Comparison of ENCODE assay signal across 17 cellular contexts in the genomic region with DNA sequence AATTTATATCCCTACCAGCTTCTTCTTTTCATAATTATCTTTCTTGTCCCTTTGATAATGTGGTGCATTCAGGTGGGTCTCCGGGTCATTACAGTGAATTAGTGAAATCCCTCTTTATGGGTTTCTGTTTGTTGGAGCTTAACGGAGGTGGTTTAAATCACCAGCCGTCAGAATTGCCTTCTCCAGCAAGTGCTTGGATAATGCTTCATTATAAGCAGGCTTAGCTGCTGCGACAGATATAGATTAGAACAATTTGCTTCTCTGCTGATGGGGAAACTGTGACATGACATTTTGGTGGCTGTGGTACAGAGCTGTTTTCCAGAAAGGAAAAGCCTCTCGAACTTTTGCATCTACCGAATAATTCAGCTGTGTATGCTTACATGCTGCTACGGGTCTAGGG. TPM values are rescaled to one million over a fixed set of nuclear protein-coding genes. Genes with fewer than 3 reads are reported as not detected.
DNase-seq lines count a peak whose midpoint lies in the region; TF ChIP-seq lines count a peak whose summit lies in the region.
"Had no signal": no experiment of that assay in that cellular context is flagged by ENCODE, and none has a peak within 500 bp of the region (broad histone marks: within the 10 kb centered on the region; RNA-seq: fewer than 3 reads in every experiment).

No MANE protein-coding gene starts in this region.

- H4K20me1 ChIP-seq in neural cell (ENCODE audit: insufficient read depth): no peaks in the 10 kb centered on the region

- H3K36me3 ChIP-seq in neural cell (ENCODE audit: insufficient read depth, low read length): no peaks in the 10 kb centered on the region
- H3K36me3 ChIP-seq: HAP-1 had no signal

- peak overlapping the region; percentile 29 for H3K27ac ChIP-seq in neural cell (ENCODE audit: low read length)
- H3K27ac ChIP-seq: 22Rv1, A549, C4-2B, GM23248 had no signal

- TF ChIP-seq EP300 in neural cell (conservative IDR thresholded peaks at IDR 0.05; ENCODE audit: poor library complexity, severe bottlenecking): no peak

- H3K9me3 Mint-ChIP-seq in brain: no peaks in the 10 kb centered on the region
- H3K9me3 Mint-ChIP-seq: CD4-positive, alpha-beta T cell had no signal

- TF ChIP-seq RAD21 in neural cell (conservative IDR thresholded peaks at IDR 0.05): no peak

- no peaks in the 10 kb centered on the region for H3K27me3 Mint-ChIP-seq in brain

- H3K9ac ChIP-seq in neural cell (ENCODE audit: low read length): peak overlapping the region; percentile 17
- H3K9ac ChIP-seq: GM23248 had no signal

- H3K4me3 ChIP-seq in neural cell (ENCODE audit: low read length): peak overlapping the region; percentile 29
- H3K4me3 ChIP-seq: A549, GM23248, HAP-1 had no signal

- peaks cover 16% of the 10 kb centered on the region for H3K79me2 ChIP-seq in neural cell (replicated peaks; ENCODE audit: insufficient read depth, low read length)

- TF ChIP-seq CTCF in brain (conservative IDR thresholded peaks at IDR 0.05) (no peak), neural cell (IDR thresholded peaks at IDR 0.05; ENCODE audit: poor library complexity, severe bottlenecking) (no peak)

- H3F3A ChIP-seq in neural cell (ENCODE audit: insufficient read depth, low read length, poor library complexity, severe bottlenecking): peaks cover 3% of the 10 kb centered on the region

- H3K9me2 ChIP-seq in neural cell (ENCODE audit: insufficient read depth, low read length): no peaks in the 10 kb centered on the region

- peak overlapping the region; percentile 42 for H3K4me2 ChIP-seq in neural cell (ENCODE audit: low read length)
- H3K4me2 ChIP-seq: A549 had no signal

- peaks cover 71% of the 10 kb centered on the region for H3K4me1 Mint-ChIP-seq in brain

- no peaks in the 10 kb centered on the region for H3K27me3 ChIP-seq in neural cell (ENCODE audit: insufficient read depth, low read depth, low read length)

- no peak overlapping the region for H3K4me3 Mint-ChIP-seq in brain
- H3K4me3 Mint-ChIP-seq: CD4-positive, alpha-beta T cell had no signal

- no peak overlapping the region for H2AFZ ChIP-seq in neural cell (ENCODE audit: low read depth, low read length)
- H2AFZ ChIP-seq: GM23248 had no signal

- DNase-seq in NCI-H82 (lab: John Stamatoyannopoulos, UW): peak; percentile 85
- DNase-seq in putamen (ENCODE audit: low spot score): peak; percentile 26
- DNase-seq in NCI-H526 treated with DMSO at 0.1 percent for 48 hours (lab: John Stamatoyannopoulos, UW): no peak
- DNase-seq in NCI-H2196 treated with DMSO at 0.1 percent for 48 hours (lab: John Stamatoyannopoulos, UW; ENCODE audit: unreplicated experiment): no peak
- DNase-seq in cerebellum (ENCODE audit: low spot score): no peak
- DNase-seq: AML-193; Caco-2; CD4-positive, alpha-beta T cell; DMS79 treated with DMSO at 0.1 percent for 48 hours; GF-D8; GM23248 had no signal

- H3K36me3 Mint-ChIP-seq in brain: no peaks in the 10 kb centered on the region

- H3K9me3 ChIP-seq in neural cell (ENCODE audit: low read length): no peaks in the 10 kb centered on the region
- H3K9me3 ChIP-seq: A549, Caco-2, HAP-1 had no signal

- H3K27ac Mint-ChIP-seq in brain: peak overlapping the region in 4 of 5 experiments; percentile 26 to 53 (median 40)
- H3K27ac Mint-ChIP-seq: CD4-positive, alpha-beta T cell had no signal

TF ChIP-seq in neural cell, 6 proteins besides CTCF, POLR2A, EP300 and RAD21:
- TF ChIP-seq SMC3 (conservative IDR thresholded peaks at IDR 0.05; ENCODE audit: poor library complexity) (no peak), POLR2AphosphoS5 (IDR thresholded peaks at IDR 0.05) (peak; percentile 13)
TF ChIP-seq in neural cell: peak in this region for 1.

RNA-seq across cellular contexts. Expression of a gene that starts 56.9 kb away (rescaled TPM):
- 19.0 TPM for polyA plus RNA-seq in brain (ENCODE audit: insufficient read depth, low read depth, low replicate concordance)
- polyA plus RNA-seq in neural cell: 20.6 and 26.4 TPM in 2 replicates
- polyA minus RNA-seq in neural cell: 54.4 and 56.7 TPM in 2 replicates
- 22.6 TPM for total RNA-seq in cerebellum

Comparison
In these comparisons a context has a peak if more than half of its experiments do, and no peak if none do; other contexts are left out.
1. DNase-seq: peak in NCI-H82 (single experiment) and putamen (single experiment); none in NCI-H526 treated with DMSO at 0.1 percent for 48 hours (single experiment), NCI-H2196 treated with DMSO at 0.1 percent for 48 hours (single experiment) and cerebellum (single experiment).